Comparison of ENCODE assay signal across 36 cellular contexts in genomic region chr2:26366957-26367356, GRCh38. TPM values are rescaled to one million over a fixed set of nuclear protein-coding genes. Genes with fewer than 3 reads are reported as not detected.
"Had no signal": no experiment of that assay in that cellular context is flagged by ENCODE, and none has a peak within 500 bp of the region (broad histone marks: within the 10 kb centered on the region; RNA-seq: fewer than 3 reads in every experiment).

No MANE protein-coding gene starts in this region.

- H3K27me3 ChIP-seq: MG63, SJCRH30 had no signal

- DNase-seq: Kasumi-1, KG1, MG63, NCI-H1048, NCI-H1092 treated with DMSO at 0.1 percent for 48 hours, NCI-H1105 treated with DMSO at 0.1 percent for 48 hours, NCI-H1417, NCI-H1436, NCI-H146, NCI-H1694, NCI-H187, NCI-H1930, NCI-H2029 treated with DMSO at 0.1 percent for 48 hours, NCI-H2081 treated with DMSO at 0.1 percent for 48 hours, NCI-H2107, NCI-H2171, NCI-H226, NCI-H446 treated with DMSO at 0.1 percent for 48 hours, NCI-H510A, NCI-H526, NCI-H69, NCI-H748 treated with DMSO at 0.1 percent for 48 hours, NCI-H82, PC-9, SHP77, SIG-M5, SJCRH30, SW 1271 had no signal

- FAIRE-seq: RCC 7860 had no signal

- ATAC-seq: Panc1, Right ventricle myocardium inferior had no signal

- H3K4me1 ChIP-seq: SJCRH30 had no signal

- H3K4me3 ChIP-seq: MG63, PC-9, SJCRH30, SK-N-MC had no signal

- H3K9me3 ChIP-seq: MG63, SJCRH30 had no signal

- H3K27ac ChIP-seq: PC-9, RWPE1, SJCRH30, SK-N-MC had no signal

- H3K4me2 ChIP-seq: PC-9 had no signal

- H2AFZ ChIP-seq: PC-9 had no signal

RNA-seq across cellular contexts. Expression of gene ADGRF3, which starts 20.4 kb away (rescaled TPM):
- total RNA-seq: SK-MEL-5 had no signal

RNA-seq across cellular contexts. Expression of gene DRC1, which starts 34.8 kb away (rescaled TPM):
- total RNA-seq: M059J, OCI-LY7, SK-MEL-5 had no signal
